ENCODE assay signal across 20 cellular contexts in the genomic region with DNA sequence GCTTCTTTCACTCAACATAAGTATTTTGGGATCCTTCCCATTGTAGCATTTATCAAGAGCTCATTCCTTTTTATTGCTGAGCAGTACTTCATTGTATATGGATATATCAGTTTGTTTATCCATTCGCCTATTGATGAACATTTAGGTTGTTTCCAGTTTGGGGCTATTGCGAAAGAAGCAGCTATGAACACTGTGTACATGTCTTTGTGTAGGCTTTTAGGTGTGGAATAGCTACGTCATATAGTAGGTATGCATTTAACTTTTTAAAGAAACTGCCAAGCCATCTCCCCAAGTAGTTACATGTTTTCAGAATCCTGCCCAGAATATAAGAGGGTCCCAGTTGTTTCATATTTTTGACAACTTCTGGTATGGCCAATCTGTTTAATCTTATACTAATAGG.
DNase-seq lines count a peak whose midpoint lies in the region; ATAC-seq, FAIRE-seq and TF ChIP-seq lines count a peak whose summit lies in the region.
"Had no signal": no experiment of that assay in that cellular context is flagged by ENCODE, and none has a peak within 500 bp of the region (broad histone marks: within the 10 kb centered on the region; RNA-seq: fewer than 3 reads in every experiment).

No MANE protein-coding gene starts in this region.

- H2AFZ ChIP-seq in IMR-90 (replicated peaks; ENCODE audit: low read length, poor library complexity) (no peak overlapping the region), keratinocyte (ENCODE audit: control insufficient read depth, low read length) (peak overlapping the region; percentile 3)
- H2AFZ ChIP-seq: GM23248 had no signal

- no peak overlapping the region for H4K5ac ChIP-seq in IMR-90 (ENCODE audit: low read depth, low read length)

- in situ Hi-C loops in IMR-90 (cut with MboI; ENCODE audit: low sequenced_read_pairs): no loop called here

- no peak overlapping the region for H4K91ac ChIP-seq in IMR-90 (ENCODE audit: insufficient read depth, low read depth, low read length)

- H3K4me1 ChIP-seq in IMR-90 (ENCODE audit: control insufficient read depth, insufficient read depth, low read length): no peaks in the 10 kb centered on the region
- H3K4me1 ChIP-seq in keratinocyte (ENCODE audit: control insufficient read depth, extremely low read depth, insufficient read depth, low read length): peaks cover 6% of the 10 kb centered on the region
- H3K4me1 ChIP-seq: Caco-2 had no signal

- dilution Hi-C loops in IMR-90 (cut with HindIII; ENCODE audit: low sequenced_read_pairs, unreplicated experiment): no loop called here
- dilution Hi-C loops in keratinocyte (cut with MboI; ENCODE audit: extremely low pct_ligation_motif_present, low sequenced_read_pairs): no loop called here

- H3K4me3 ChIP-seq in IMR-90 (ENCODE audit: insufficient read depth, low read depth, low read length): no peak overlapping the region
- no peak overlapping the region for H3K4me3 ChIP-seq in bronchial epithelial cell (ENCODE audit: low read depth, low read length)
- no peak overlapping the region for H3K4me3 ChIP-seq in keratinocyte (ENCODE audit: control insufficient read depth in 2 of 3, extremely low read depth in 1 of 3, insufficient read depth in 2 of 3, low read depth in 1 of 3, low read length in 3 of 3)
- H3K4me3 ChIP-seq: GM23248 had no signal

- no peak for TF ChIP-seq POLR2A in IMR-90 (IDR thresholded peaks at IDR 0.05; ENCODE audit: low read depth, low read length)

- H3K18ac ChIP-seq in IMR-90 (ENCODE audit: low read depth, low read length): no peak overlapping the region

- no peaks in the 10 kb centered on the region for H3K79me2 ChIP-seq in keratinocyte (ENCODE audit: control insufficient read depth, insufficient read depth, low read length)

- no TSS peak for BruUV-seq in IMR-90 (replicated peaks; lab: Mats Ljungman, UMichigan)

- H4K20me1 ChIP-seq in IMR-90 (ENCODE audit: insufficient read depth, low read length): no peaks in the 10 kb centered on the region
- no peaks in the 10 kb centered on the region for H4K20me1 ChIP-seq in keratinocyte (ENCODE audit: control insufficient read depth, extremely low read depth, insufficient read depth, low read length)

- DNase-seq in IMR-90 (no peak), RWPE1 (ENCODE audit: low spot score) (peak; percentile 35), bronchial epithelial cell (ENCODE audit: low read depth) (peak; percentile 89), keratinocyte (ENCODE audit: low read depth, low spot score) (no peak), activated gamma-delta T cell (lab: John Stamatoyannopoulos, UW) (no peak)
- no peak for DNase-seq in activated CD8-positive, alpha-beta memory T cell treated with anti-CD3 and anti-CD28 coated beads, Interleukin-2, amount 50 U/mL, for 48 hours
- DNase-seq: AML-193; Caco-2; CD4-positive, alpha-beta T cell; GM23248; HFFc6 had no signal

- WGBS in IMR-90 (ENCODE audit: extremely low coverage in 2 of 2, insufficient read length in 1 of 2), 2 experiments: no CpG with 5 or more reads among the region's 3 CpGs

- no peak overlapping the region for H2BK20ac ChIP-seq in IMR-90 (ENCODE audit: low read depth, low read length)

- H3K9ac ChIP-seq in IMR-90 (ENCODE audit: low read depth, low read length) (no peak overlapping the region), keratinocyte (ENCODE audit: control insufficient read depth, extremely low read depth, insufficient read depth, low read length) (no peak overlapping the region)
- H3K9ac ChIP-seq: GM23248 had no signal

- FAIRE-seq in bronchial epithelial cell (lab: Jason Lieb, UNC): no peak
- FAIRE-seq in keratinocyte (lab: Jason Lieb, UNC): no peak
- FAIRE-seq: A204.1, D721Med, G401.6, GM12891, H54 had no signal

- no peak overlapping the region for H3K23ac ChIP-seq in IMR-90 (ENCODE audit: low read depth, low read length)

- no peaks in the 10 kb centered on the region for H3K9me1 ChIP-seq in IMR-90 (ENCODE audit: insufficient read depth, low read length)
- H3K9me1 ChIP-seq in keratinocyte (ENCODE audit: control insufficient read depth, extremely low read depth, insufficient read depth, low read length): no peaks in the 10 kb centered on the region

- H2BK120ac ChIP-seq in IMR-90 (ENCODE audit: low read depth, low read length): no peak overlapping the region

- H2BK15ac ChIP-seq in IMR-90 (ENCODE audit: low read depth, low read length): no peak overlapping the region

- H3K36me3 ChIP-seq in IMR-90 (ENCODE audit: control insufficient read depth, insufficient read depth, low read length): no peaks in the 10 kb centered on the region
- no peaks in the 10 kb centered on the region for H3K36me3 ChIP-seq in bronchial epithelial cell (ENCODE audit: control insufficient read depth, insufficient read depth, low read length)
- H3K36me3 ChIP-seq in keratinocyte (ENCODE audit: control insufficient read depth in 2 of 2, extremely low read depth in 1 of 2, insufficient read depth in 2 of 2, low read length in 2 of 2): no peaks in the 10 kb centered on the region

- H3K79me1 ChIP-seq in IMR-90 (ENCODE audit: low read depth in 1 of 2, low read length in 2 of 2): no peaks in the 10 kb centered on the region

- ATAC-seq in IMR-90 (ENCODE audit: low read depth) (no peak), GM18867 (IDR thresholded peaks at IDR 0.05; ENCODE audit: unreplicated experiment) (no peak)
- ATAC-seq: HCT116 had no signal

- no peak overlapping the region for H2BK5ac ChIP-seq in IMR-90 (ENCODE audit: low read depth, low read length, poor library complexity, severe bottlenecking)

- H3K14ac ChIP-seq in IMR-90 (replicated peaks; ENCODE audit: low read depth, low read length): no peak overlapping the region

- H2AK9ac ChIP-seq in IMR-90 (replicated peaks; ENCODE audit: low read depth, low read length, poor library complexity): no peak overlapping the region

- H3K27me3 ChIP-seq in IMR-90 (ENCODE audit: control insufficient read depth, insufficient read depth, low read length) (no peaks in the 10 kb centered on the region), bronchial epithelial cell (ENCODE audit: control insufficient read depth, insufficient read depth, low read length) (no peaks in the 10 kb centered on the region), keratinocyte (ENCODE audit: control insufficient read depth, extremely low read depth, insufficient read depth, low read length) (no peaks in the 10 kb centered on the region)

- POLR2A ChIA-PET in IMR-90 (lab: Charles Lee; ENCODE audit: unreplicated experiment): no interaction called here
- POLR2A ChIA-PET in RWPE1 (lab: Yijun Ruan, JAX; ENCODE audit: low non-redundant PET): no interaction called here

- H4K8ac ChIP-seq in IMR-90 (ENCODE audit: low read depth in 2 of 2, low read length in 2 of 2): no peak overlapping the region

- intact Hi-C loops in IMR-90 (cut with micrococcal nuclease): no loop called here

- CTCF ChIA-PET in IMR-90 (lab: Yijun Ruan, JAX): no interaction called here
- CTCF ChIA-PET in RWPE1 (lab: Yijun Ruan, JAX): no interaction called here

- no peaks in the 10 kb centered on the region for H3K9me3 ChIP-seq in IMR-90 (ENCODE audit: control insufficient read depth, insufficient read depth, low read length)
- H3K9me3 ChIP-seq in keratinocyte (ENCODE audit: control insufficient read depth, low read depth, low read length): no peaks in the 10 kb centered on the region
- H3K9me3 ChIP-seq: Caco-2 had no signal

- TF ChIP-seq CTCF in IMR-90 (conservative IDR thresholded peaks at IDR 0.05; ENCODE audit: low read depth, low read length) (no peak), RWPE1 (conservative IDR thresholded peaks at IDR 0.05; ENCODE audit: low read depth) (no peak), bronchial epithelial cell (IDR thresholded peaks at IDR 0.05; ENCODE audit: insufficient read depth, low read length, severe bottlenecking) (no peak), keratinocyte (optimal IDR thresholded peaks at IDR 0.05 in 1 of 3, IDR thresholded peaks at IDR 0.05 in 1 of 3, conservative IDR thresholded peaks at IDR 0.05 in 1 of 3; ENCODE audit: extremely low read depth in 1 of 3, insufficient read depth in 2 of 3, low read length in 3 of 3) (no peak)

- H3K27ac ChIP-seq in IMR-90 (ENCODE audit: insufficient read depth, low read length): no peak overlapping the region
- H3K27ac ChIP-seq in RWPE1: no peak overlapping the region
- H3K27ac ChIP-seq in keratinocyte (ENCODE audit: control insufficient read depth, insufficient read depth, low read length): peak overlapping the region; percentile 50
- H3K27ac ChIP-seq: C4-2B, GM23248, HL-60 had no signal

- no peak overlapping the region for H2AK5ac ChIP-seq in IMR-90 (ENCODE audit: low read depth, low read length)

- H3K4ac ChIP-seq in IMR-90 (ENCODE audit: low read depth, low read length): no peak overlapping the region

- H3K56ac ChIP-seq in IMR-90 (ENCODE audit: extremely low read depth, insufficient read depth, low read length): no peak overlapping the region

- H3K4me2 ChIP-seq in IMR-90 (ENCODE audit: low read depth, low read length) (no peak overlapping the region), keratinocyte (ENCODE audit: control insufficient read depth, extremely low read depth, insufficient read depth, low read depth, low read length) (peak overlapping the region; percentile 33)

- TF ChIP-seq RAD21 in IMR-90 (IDR thresholded peaks at IDR 0.05; ENCODE audit: low read length): no peak

TF ChIP-seq in IMR-90, 13 proteins besides CTCF, POLR2A, EP300 and RAD21:
- TF ChIP-seq MXI1 (IDR thresholded peaks at IDR 0.05; ENCODE audit: borderline replicate concordance, low read depth, low read length) (no peak), CEBPB (IDR thresholded peaks at IDR 0.05; ENCODE audit: low read depth, low read length) (peak; percentile 39; the same call in 1 of the 2 replicates)

Comparison
In these comparisons a context has a peak if more than half of its experiments do, and no peak if none do; other contexts are left out.
1. DNase-seq: peak in RWPE1 (single experiment) and bronchial epithelial cell (single experiment); none in IMR-90 (single experiment), keratinocyte (single experiment), activated CD8-positive, alpha-beta memory T cell treated with anti-CD3 and anti-CD28 coated beads, Interleukin-2, amount 50 U/mL, for 48 hours (single experiment) and activated gamma-delta T cell (single experiment).